Comparison of ENCODE assay signal across 9 cellular contexts in the genomic region with DNA sequence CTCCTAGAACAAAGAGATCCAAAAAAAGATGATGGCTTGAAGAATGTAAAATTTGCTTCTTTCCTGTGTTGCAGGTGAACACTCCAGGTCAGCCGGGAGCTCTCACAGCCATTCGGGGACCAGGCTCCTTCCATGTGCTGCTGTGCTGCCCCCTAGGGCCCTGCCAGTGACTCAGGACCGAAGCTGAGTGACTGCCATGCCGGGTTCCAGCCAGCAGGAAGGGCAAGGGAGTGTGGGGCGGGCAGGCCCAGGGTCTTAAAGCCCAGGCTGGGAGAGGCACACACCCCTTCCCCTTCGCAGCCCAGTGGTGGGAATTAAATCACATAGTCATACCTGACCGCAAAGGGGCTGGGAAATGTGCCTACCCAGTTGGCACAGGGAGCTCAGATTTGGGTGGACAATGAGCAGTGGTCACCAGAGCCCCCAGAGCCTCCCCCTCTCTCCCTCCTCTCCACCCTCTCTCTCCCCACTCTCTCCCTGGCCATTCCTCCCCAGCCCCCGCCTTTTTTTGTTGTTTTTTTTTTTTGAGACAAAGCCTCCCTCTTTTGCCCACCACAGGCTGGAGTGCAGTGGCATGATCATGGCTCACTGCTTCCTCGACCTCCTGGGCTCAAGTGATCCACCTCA. TPM values are rescaled to one million over a fixed set of nuclear protein-coding genes. Genes with fewer than 3 reads are reported as not detected.
DNase-seq lines count a peak whose midpoint lies in the region; ATAC-seq and TF ChIP-seq lines count a peak whose summit lies in the region.
"Had no signal": no experiment of that assay in that cellular context is flagged by ENCODE, and none has a peak within 500 bp of the region (broad histone marks: within the 10 kb centered on the region; RNA-seq: fewer than 3 reads in every experiment).

No MANE protein-coding gene starts in this region.

- H3K4me3 ChIP-seq in brain microvascular endothelial cell (ENCODE audit: low read depth, low read length) (no peak overlapping the region), kidney epithelial cell (ENCODE audit: low read depth, low read length) (no peak overlapping the region)

- peak; percentile 35 for DNase-seq in activated T-cell treated with anti-CD3 and anti-CD28 coated beads for 24 hours (ENCODE audit: low read depth)
- no peak for DNase-seq in activated T-cell treated with anti-CD3 and anti-CD28 coated beads for 4 hours
- DNase-seq in NCI-H1436 (lab: John Stamatoyannopoulos, UW), result peak; percentile 89
- DNase-seq in SKM-1 (lab: John Stamatoyannopoulos, UW; ENCODE audit: unreplicated experiment), result peak; percentile 57
- DNase-seq in brain microvascular endothelial cell, result peak; percentile 46
- peak; percentile 7 for DNase-seq in kidney epithelial cell (ENCODE audit: low read depth)
- DNase-seq in stimulated activated CD8-positive, alpha-beta memory T cell treated with anti-CD3 and anti-CD28 coated beads, Interleukin-2, amount 100 ng/mL, for 48 hours (ENCODE audit: low read depth in 2 of 2), result peak; percentile 34 to 44

- H3K36me3 ChIP-seq in brain microvascular endothelial cell (replicated peaks) (no peaks in the 10 kb centered on the region), kidney epithelial cell (ENCODE audit: control insufficient read depth, insufficient read depth, low read length) (no peaks in the 10 kb centered on the region)

- no peak overlapping the region for H3K27ac ChIP-seq in brain microvascular endothelial cell

- in situ Hi-C loops in brain microvascular endothelial cell (cut with HindIII; ENCODE audit: low pct_ligation_motif_present, low sequenced_read_pairs), result no loop called here

- no peak for ATAC-seq in GM18868 (IDR thresholded peaks at IDR 0.05; ENCODE audit: unreplicated experiment)

- TF ChIP-seq CTCF in brain microvascular endothelial cell (IDR thresholded peaks at IDR 0.05; ENCODE audit: low read depth, low read length, missing control alignments), result peak; percentile 96
- TF ChIP-seq CTCF in kidney epithelial cell (IDR thresholded peaks at IDR 0.05; ENCODE audit: insufficient read depth, low read length, poor library complexity, severe bottlenecking), result peak; percentile 93

- H3K27me3 ChIP-seq in brain microvascular endothelial cell (replicated peaks) (no peaks in the 10 kb centered on the region), kidney epithelial cell (ENCODE audit: control insufficient read depth, insufficient read depth, low read length) (peaks cover 11% of the 10 kb centered on the region)

RNA-seq across cellular contexts. Expression of a gene that starts 11.5 kb away (rescaled TPM):
- 6.2 and 6.4 TPM in 2 replicates for total RNA-seq in kidney epithelial cell

RNA-seq across cellular contexts. Expression of a gene that starts 41.8 kb away (rescaled TPM):
- total RNA-seq in kidney epithelial cell, result 42.7 and 46.7 TPM in 2 replicates

RNA-seq across cellular contexts. Expression of a gene that starts 57.5 kb away (rescaled TPM):
- total RNA-seq in kidney epithelial cell, result 0.27 and 0.84 TPM in 2 replicates
- total RNA-seq: CD4-positive, CD25-positive, alpha-beta regulatory T cell had no signal
